In the genomic region with DNA sequence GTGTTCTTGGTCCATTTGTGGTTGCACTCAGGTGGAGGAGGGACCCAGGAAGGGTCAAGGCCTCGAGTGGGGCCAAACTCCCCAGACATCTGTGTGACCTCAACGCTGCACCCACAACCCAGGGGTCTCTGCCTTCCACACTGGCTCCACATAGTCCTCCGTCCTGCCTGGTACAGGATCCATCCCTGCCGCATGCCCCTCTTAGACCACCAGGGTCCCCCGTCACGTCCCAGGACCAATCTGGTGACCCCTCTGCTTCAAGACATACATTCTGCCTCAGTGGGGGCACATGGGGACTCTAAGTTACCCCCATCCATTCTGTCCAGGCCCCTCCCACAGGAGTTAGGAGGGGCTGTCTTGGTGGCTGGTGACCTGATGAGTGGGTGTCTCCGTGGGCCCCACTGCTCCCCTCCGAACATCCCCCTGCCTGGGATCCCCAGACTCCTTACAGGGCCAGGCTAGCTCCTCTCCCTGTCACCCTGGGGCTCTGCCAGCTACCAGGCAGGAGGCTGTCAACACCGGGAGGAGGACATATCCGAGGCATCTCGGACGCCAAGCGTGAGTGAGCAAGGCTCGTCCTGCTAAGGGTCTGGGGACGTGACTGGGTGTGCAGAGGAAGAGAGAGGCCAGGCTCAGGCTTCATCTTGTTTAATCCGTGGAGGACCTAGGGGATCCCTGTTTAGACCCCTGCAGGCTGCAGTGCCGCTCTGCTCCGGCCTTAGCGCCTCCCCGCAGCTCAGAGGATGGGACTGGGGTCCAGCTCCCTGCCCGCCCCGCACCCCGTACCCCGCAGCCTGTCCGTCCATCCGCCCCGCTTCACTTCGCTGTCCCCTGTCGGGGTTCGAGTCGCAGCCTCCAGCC, we compare ENCODE assay signal across 30 cellular contexts. TPM values are rescaled to one million over a fixed set of nuclear protein-coding genes. Genes with fewer than 3 reads are reported as not detected.
DNase-seq lines count a peak whose midpoint lies in the region; ATAC-seq and TF ChIP-seq lines count a peak whose summit lies in the region.
"Had no signal": no experiment of that assay in that cellular context is flagged by ENCODE, and none has a peak within 500 bp of the region (broad histone marks: within the 10 kb centered on the region; RNA-seq: fewer than 3 reads in every experiment).

No MANE protein-coding gene starts in this region.

- H3K27ac Mint-ChIP-seq in neural progenitor cell: no peak overlapping the region
- H3K27ac Mint-ChIP-seq: activated CD4-positive, alpha-beta T cell treated with anti-CD3 and anti-CD28 coated beads for 36 hours; activated CD8-positive, alpha-beta T cell treated with anti-CD3 and anti-CD28 coated beads, Interleukin-2, amount 10 ng/mL, durations not matched to agents 7 days and 5 days; CD8-positive, alpha-beta T cell; nephron had no signal

- H3K9ac ChIP-seq in GM23248: no peak overlapping the region
- H3K9ac ChIP-seq in neural progenitor cell: no peak overlapping the region

- intact Hi-C loops in right cardiac atrium (cut with DNase I): no loop called here

- peaks cover 5% of the 10 kb centered on the region for H3K4me1 Mint-ChIP-seq in neural progenitor cell
- H3K4me1 Mint-ChIP-seq: activated CD4-positive, alpha-beta T cell treated with anti-CD3 and anti-CD28 coated beads for 36 hours; nephron had no signal

- H3F3A ChIP-seq in GM23248 (ENCODE audit: insufficient read depth): no peaks in the 10 kb centered on the region
- no peaks in the 10 kb centered on the region for H3F3A ChIP-seq in neural progenitor cell (ENCODE audit: low read depth)

- H3K9me3 ChIP-seq in GM23248 (ENCODE audit: low read depth) (no peaks in the 10 kb centered on the region), right cardiac atrium (ENCODE audit: control insufficient read depth, low read length) (no peaks in the 10 kb centered on the region), neural progenitor cell (ENCODE audit: low read depth) (no peaks in the 10 kb centered on the region)
- H3K9me3 ChIP-seq: HAP-1, ovary, testis, vagina had no signal

- H3K4me3 Mint-ChIP-seq in neural progenitor cell: no peak overlapping the region
- H3K4me3 Mint-ChIP-seq: activated CD4-positive, alpha-beta T cell treated with anti-CD3 and anti-CD28 coated beads for 36 hours; activated CD8-positive, alpha-beta T cell treated with anti-CD3 and anti-CD28 coated beads, Interleukin-2, amount 10 ng/mL, durations not matched to agents 7 days and 5 days; CD8-positive, alpha-beta T cell; nephron had no signal

- H3K4me3 ChIP-seq in GM23248: no peak overlapping the region
- H3K4me3 ChIP-seq in right cardiac atrium (ENCODE audit: low read length): no peak overlapping the region
- H3K4me3 ChIP-seq in neural progenitor cell: no peak overlapping the region
- H3K4me3 ChIP-seq: HAP-1, ovary, vagina had no signal

- no peaks in the 10 kb centered on the region for H3K9me2 ChIP-seq in GM23248 (ENCODE audit: insufficient read depth)

- H3K79me2 ChIP-seq in GM23248 (ENCODE audit: insufficient read depth) (no peaks in the 10 kb centered on the region), neural progenitor cell (ENCODE audit: low read depth) (no peaks in the 10 kb centered on the region)

- DNase-seq in GM23248 (peak; percentile 19), cerebellar cortex (ENCODE audit: low spot score) (peak; percentile 40), right cardiac atrium (peak; percentile 57 to 77 (median 76)), neural progenitor cell (ENCODE audit: low spot score) (no peak), hypothalamus (lab: John Stamatoyannopoulos, UW) (no peak), NOMO-1 treated with dmso at 0.1 percent for 144 hours (lab: John Stamatoyannopoulos, UW; ENCODE audit: unreplicated experiment) (no peak), ureter (ENCODE audit: low spot score) (no peak)
- DNase-seq: activated CD4-positive, alpha-beta T cell treated with anti-CD3 and anti-CD28 coated beads for 36 hours; activated CD8-positive, alpha-beta T cell treated with anti-CD3 and anti-CD28 coated beads, Interleukin-2, amount 10 ng/mL, durations not matched to agents 7 days and 5 days; activated naive CD4-positive, alpha-beta T cell treated with anti-CD3 and anti-CD28 coated beads, Interleukin-2, amount 50 U/mL, for 16 hours; amniotic stem cell; brain microvascular endothelial cell; CD8-positive, alpha-beta T cell; NCI-H146; NCI-H226; ovary; retina; SIG-M5; small intestine; stimulated activated naive CD4-positive, alpha-beta T cell; testis had no signal

- ATAC-seq in right cardiac atrium: peak; percentile 28 to 52
- no peak for ATAC-seq in activated CD4-positive, CD25-positive, alpha-beta regulatory T cell treated with anti-CD3 and anti-CD28 coated beads, Interleukin-2, amount 50 U/mL, for 24 hours
- ATAC-seq: activated CD4-positive, alpha-beta T cell treated with anti-CD3 and anti-CD28 coated beads for 36 hours; activated CD8-positive, alpha-beta T cell treated with anti-CD3 and anti-CD28 coated beads, Interleukin-2, amount 10 ng/mL, durations not matched to agents 7 days and 5 days; CD8-positive, alpha-beta T cell had no signal

- H3K27me3 ChIP-seq in GM23248 (replicated peaks; ENCODE audit: insufficient read depth) (peaks cover 44% of the 10 kb centered on the region), right cardiac atrium (ENCODE audit: control insufficient read depth, insufficient read depth) (no peaks in the 10 kb centered on the region), neural progenitor cell (peaks cover 16% of the 10 kb centered on the region)
- H3K27me3 ChIP-seq: ovary, testis had no signal

- in situ Hi-C loops in GM23248 (cut with MboI): no loop called here

- H3K9me3 Mint-ChIP-seq in neural progenitor cell: no peaks in the 10 kb centered on the region

- WGBS in GM23248 (ENCODE audit: low coverage in 1 of 2, low lambda C conversion rate in 2 of 2, missing lambda C conversion rate in 2 of 2), 2 experiments: 26 to 45% methylated on average over 16 to 31 of the region's 31 CpGs
- 20% methylated on average over 31 of the region's 31 CpGs for WGBS in right cardiac atrium

- peaks cover 8% of the 10 kb centered on the region for H3K27me3 Mint-ChIP-seq in neural progenitor cell (ENCODE audit: insufficient read depth, low read depth)

- peak; percentile 6 for TF ChIP-seq CTCF in neural progenitor cell (IDR thresholded peaks at IDR 0.05)

- H3K27ac ChIP-seq in GM23248 (no peak overlapping the region), right cardiac atrium (ENCODE audit: low read length) (no peak overlapping the region), neural progenitor cell (no peak overlapping the region)
- H3K27ac ChIP-seq: brain microvascular endothelial cell, ovary, testis, vagina had no signal

- no peaks in the 10 kb centered on the region for H3K36me3 Mint-ChIP-seq in neural progenitor cell
- H3K36me3 Mint-ChIP-seq: CD8-positive, alpha-beta T cell had no signal

- H2AFZ ChIP-seq in GM23248 (0 out of 2 replicates have a peak overlapping the region, but pooled peaks have one; percentile 45), neural progenitor cell (replicated peaks) (no peak overlapping the region)

- peaks cover 14% of the 10 kb centered on the region; the same call in 1 of the 2 replicates for H3K4me1 ChIP-seq in GM23248 (ENCODE audit: insufficient read depth)
- H3K4me1 ChIP-seq in right cardiac atrium (ENCODE audit: control insufficient read depth, insufficient read depth, low read length): peaks cover 20% of the 10 kb centered on the region
- H3K4me1 ChIP-seq in neural progenitor cell: no peaks in the 10 kb centered on the region
- H3K4me1 ChIP-seq: HAP-1, testis had no signal

- no peaks in the 10 kb centered on the region for H3K36me3 ChIP-seq in GM23248 (ENCODE audit: low read depth)
- H3K36me3 ChIP-seq in neural progenitor cell: no peaks in the 10 kb centered on the region
- H3K36me3 ChIP-seq: brain microvascular endothelial cell, HAP-1, ovary, vagina had no signal

- H3K4me2 ChIP-seq in GM23248 (ENCODE audit: unreplicated experiment) (no peak overlapping the region), neural progenitor cell (no peak overlapping the region)

- H4K20me1 ChIP-seq in GM23248 (ENCODE audit: insufficient read depth) (no peaks in the 10 kb centered on the region), neural progenitor cell (ENCODE audit: low read depth) (no peaks in the 10 kb centered on the region)

RNA-seq across cellular contexts. Expression of gene TSPAN17, which starts 32.3 kb away (rescaled TPM):
- 41.2 and 42.2 TPM in 2 replicates for total RNA-seq in GM23248 (2014; rRNA removed; shearing (Covaris generic))
- polyA plus RNA-seq in GM23248 (2016; fragmentation: Nextera tagmentation; extraction: Ambion mirVana): 29.9 and 30.0 TPM in 2 replicates
- 10 to 100 TPM; 16.1 to 23.7 (median 18.8) TPM for total RNA-seq in right cardiac atrium
- 15.8 TPM for polyA plus RNA-seq in right cardiac atrium
- 25.9 and 51.7 TPM in 2 replicates for total RNA-seq in neural progenitor cell (ENCODE audit: low replicate concordance)
- 33.8 TPM for total RNA-seq in ureter

RNA-seq across cellular contexts. Expression of gene EIF4E1B, which starts 49.1 kb away (rescaled TPM):
- not detected in 2 replicates for total RNA-seq in GM23248 (2014; rRNA removed; shearing (Covaris generic))
- polyA plus RNA-seq in GM23248 (2016; fragmentation: Nextera tagmentation; extraction: Ambion mirVana) (not detected in 2 replicates), right cardiac atrium (not detected)
- total RNA-seq in right cardiac atrium (not detected), neural progenitor cell (ENCODE audit: low replicate concordance) (0.06 and 0.68 TPM in 2 replicates), ureter (not detected)
- total RNA-seq: activated CD4-positive, alpha-beta T cell treated with anti-CD3 and anti-CD28 coated beads for 36 hours; activated CD8-positive, alpha-beta T cell treated with anti-CD3 and anti-CD28 coated beads, Interleukin-2, amount 10 ng/mL, durations not matched to agents 7 days and 5 days; CD8-positive, alpha-beta T cell; endothelial cell of umbilical vein; fibroblast of lung; lung microvascular endothelial cell; mucosa of gallbladder; ovary; vagina had no signal
- polyA plus RNA-seq: endothelial cell of umbilical vein, fibroblast of lung, keratinocyte had no signal

RNA-seq across cellular contexts. Expression of gene SNCB, which starts 49.3 kb away (rescaled TPM):
- total RNA-seq in GM23248 (2014; rRNA removed; shearing (Covaris generic)): not detected in 2 replicates
- polyA plus RNA-seq in GM23248 (2016; fragmentation: Nextera tagmentation; extraction: Ambion mirVana) (not detected in 2 replicates), right cardiac atrium (2.3 TPM)
- total RNA-seq in right cardiac atrium (1 to 10 TPM in 1 of 4 donors, under 1 TPM in 2, not detected in 1; 0.74 to 3.2 (median 0.88) TPM), neural progenitor cell (ENCODE audit: low replicate concordance) (1.1 TPM in 1 of 2 replicates, not detected in the other), ureter (not detected)
- total RNA-seq: activated CD8-positive, alpha-beta T cell treated with anti-CD3 and anti-CD28 coated beads, Interleukin-2, amount 10 ng/mL, durations not matched to agents 7 days and 5 days; CD8-positive, alpha-beta T cell; endothelial cell of umbilical vein; ovary; vagina had no signal

Comparison
In these comparisons a context has a peak if more than half of its experiments do, and no peak if none do; other contexts are left out.
1. DNase-seq: peak in GM23248 (single experiment), cerebellar cortex (single experiment) and right cardiac atrium (3 of 3); none in neural progenitor cell (single experiment), hypothalamus (0 of 51), NOMO-1 treated with dmso at 0.1 percent for 144 hours (single experiment) and ureter (single experiment).
2. ATAC-seq: peak in right cardiac atrium (2 of 2); none in activated CD4-positive, CD25-positive, alpha-beta regulatory T cell treated with anti-CD3 and anti-CD28 coated beads, Interleukin-2, amount 50 U/mL, for 24 hours (0 of 2).